ENCODE assay signal across 8 cellular contexts in genomic region chr2:102449370-102449974, GRCh38. TPM values are rescaled to one million over a fixed set of nuclear protein-coding genes. Genes with fewer than 3 reads are reported as not detected.
DNase-seq lines count a peak whose midpoint lies in the region; ATAC-seq and TF ChIP-seq lines count a peak whose summit lies in the region.

No MANE protein-coding gene starts in this region.

- peaks cover 0 to 6% of the 10 kb centered on the region in 2 donors for H3K36me3 Mint-ChIP-seq in CD4-positive, alpha-beta memory T cell
- H3K36me3 Mint-ChIP-seq in T-cell, result no peaks in the 10 kb centered on the region

- H3K9ac ChIP-seq in adipocyte (ENCODE audit: low read length), result no peak overlapping the region

- H3K27ac ChIP-seq in CD4-positive, alpha-beta memory T cell (ENCODE audit: low read depth, low read length), result no peak overlapping the region

- H3K9me3 ChIP-seq in CD4-positive, alpha-beta memory T cell (ENCODE audit: control insufficient read depth in 1 of 2, low read length in 2 of 2), result no peaks in the 10 kb centered on the region
- H3K9me3 ChIP-seq in adipocyte (ENCODE audit: control insufficient read depth, low read length), result no peaks in the 10 kb centered on the region

- no peaks in the 10 kb centered on the region for H3K36me3 ChIP-seq in CD4-positive, alpha-beta memory T cell (ENCODE audit: insufficient read depth, low read length)
- no peaks in the 10 kb centered on the region for H3K36me3 ChIP-seq in adipocyte (ENCODE audit: control insufficient read depth, insufficient read depth, low read length, severe bottlenecking)

- intact Hi-C loops in CD4-positive, alpha-beta memory T cell (cut with micrococcal nuclease), result loop anchor here (1.0 to 5.0 kb wide), 5 partner anchors 91 to 1032 kb away; no protein-coding TSS in a partner anchor

- no peak overlapping the region for H3K4me3 ChIP-seq in CD4-positive, alpha-beta memory T cell (ENCODE audit: low read length in 2 of 2)
- H3K4me3 ChIP-seq in adipocyte (ENCODE audit: low read length), result no peak overlapping the region

- H3K27me3 ChIP-seq in CD4-positive, alpha-beta memory T cell (ENCODE audit: insufficient read depth, low read length), result no peaks in the 10 kb centered on the region
- H3K27me3 ChIP-seq in adipocyte (replicated peaks; ENCODE audit: control insufficient read depth, insufficient read depth, low read length), result peaks cover 26% of the 10 kb centered on the region

- no peak overlapping the region for H3K27ac Mint-ChIP-seq in CD4-positive, alpha-beta memory T cell
- H3K27ac Mint-ChIP-seq in T-cell, result no peak overlapping the region

- POLR2A ChIA-PET in CD4-positive, alpha-beta memory T cell (lab: Charles Lee; ENCODE audit: partially characterized antibody), result no interaction called here
- POLR2A ChIA-PET in HEK293T (lab: Yijun Ruan, JAX) (no interaction called here), T-cell (lab: Charles Lee) (no interaction called here)

- H3K4me1 ChIP-seq in CD4-positive, alpha-beta memory T cell (ENCODE audit: insufficient read depth, low read length), result no peaks in the 10 kb centered on the region
- no peaks in the 10 kb centered on the region for H3K4me1 ChIP-seq in adipocyte (ENCODE audit: control insufficient read depth, insufficient read depth, low read length)

- ATAC-seq in T-cell (replicated peaks in 1 of 4) (no peak), GM21367 (IDR thresholded peaks at IDR 0.05; ENCODE audit: unreplicated experiment) (no peak)

- no peaks in the 10 kb centered on the region for H3K9me3 Mint-ChIP-seq in CD4-positive, alpha-beta memory T cell
- H3K9me3 Mint-ChIP-seq in T-cell, result no peaks in the 10 kb centered on the region

- CTCF ChIA-PET in CD4-positive, alpha-beta memory T cell (lab: Charles Lee; ENCODE audit: partially characterized antibody), result interaction anchor here (0.7 to 9.3 kb wide), 14 partner anchors 8 to 442 kb away, joined by 3 to 54 read pairs (median 4); no protein-coding TSS in a partner anchor
- CTCF ChIA-PET in HEK293T (lab: Yijun Ruan, JAX), result interaction anchor here (0.7 to 0.8 kb wide), 2 partner anchors 113 to 443 kb away, joined by 3 to 4 read pairs; no protein-coding TSS in a partner anchor
- CTCF ChIA-PET in T-cell (lab: Charles Lee), result interaction anchor here (0.5 to 1.3 kb wide), 4 partner anchors 17 to 443 kb away, joined by 3 read pairs; no protein-coding TSS in a partner anchor

- H3K4me1 Mint-ChIP-seq in CD4-positive, alpha-beta memory T cell, result peaks cover 0 to 2% (median 0%) of the 10 kb centered on the region in 4 donors
- peaks cover 5 to 7% (median 5%) of the 10 kb centered on the region in 3 donors for H3K4me1 Mint-ChIP-seq in T-cell

- no peaks in the 10 kb centered on the region for H3K27me3 Mint-ChIP-seq in CD4-positive, alpha-beta memory T cell
- H3K27me3 Mint-ChIP-seq in T-cell, result no peaks in the 10 kb centered on the region

- no peak overlapping the region for H3K4me3 Mint-ChIP-seq in CD4-positive, alpha-beta memory T cell
- H3K4me3 Mint-ChIP-seq in T-cell, result no peak overlapping the region

- DNase-seq in CD4-positive, alpha-beta memory T cell, result peak; percentile 44 to 63 (median 49)
- DNase-seq in HEK293T (ENCODE audit: extremely low spot score) (peak; percentile 26), T-cell (peak; percentile 10 to 69 (median 54)), adipocyte (ENCODE audit: low read depth) (peak; percentile 77), iPS-NIHi7 (ENCODE audit: extremely low spot score) (peak; percentile 38), DMS79 treated with DMSO at 0.1 percent for 48 hours (lab: John Stamatoyannopoulos, UW) (no peak)
- peak; percentile 74 for DNase-seq in stimulated activated CD4-positive, alpha-beta T cell treated with anti-CD3 and anti-CD28 coated beads, Interleukin-4, amount 100 ng/mL, for 1 hour

TF ChIP-seq in HEK293T, 16 proteins besides CTCF, POLR2A, EP300 and RAD21:
- TF ChIP-seq SP1 (IDR thresholded peaks at IDR 0.05), result no peak
- no peak for TF ChIP-seq CTBP1 (IDR thresholded peaks at IDR 0.05; ENCODE audit: borderline replicate concordance)
- TF ChIP-seq HDGF (IDR thresholded peaks at IDR 0.05; ENCODE audit: borderline replicate concordance), result no peak
- no peak for TF ChIP-seq ZNF384 (IDR thresholded peaks at IDR 0.05)
- no peak for TF ChIP-seq FOXK2 (IDR thresholded peaks at IDR 0.05)
- TF ChIP-seq PKNOX1 (IDR thresholded peaks at IDR 0.05), result no peak
- TF ChIP-seq FOXA1 (IDR thresholded peaks at IDR 0.05), result no peak
- no peak for TF ChIP-seq FOXM1 (IDR thresholded peaks at IDR 0.05; ENCODE audit: borderline replicate concordance)
- no peak for TF ChIP-seq NFRKB (IDR thresholded peaks at IDR 0.05)

RNA-seq across cellular contexts. Expression of gene SLC9A4, which starts 23.6 kb away (rescaled TPM):
- under 1 TPM in 1 of 2 experiments, not detected in 1; 0.08 TPM for total RNA-seq in CD4-positive, alpha-beta memory T cell
- polyA plus RNA-seq in CD4-positive, alpha-beta memory T cell, result not detected
- under 1 TPM in 2 of 5 donors, not detected in 3; 0.09 to 0.13 TPM for total RNA-seq in T-cell

RNA-seq across cellular contexts. Expression of gene IL18RAP, which starts 26.5 kb away (rescaled TPM):
- total RNA-seq in CD4-positive, alpha-beta memory T cell, result 1 to 10 TPM; 4.2 to 6.5 TPM
- polyA plus RNA-seq in CD4-positive, alpha-beta memory T cell, result 1 to 10 TPM in 1 of 2 donors, under 1 TPM in 1; 0.33 to 5.1 TPM
- total RNA-seq in T-cell, result 1 to 10 TPM; 2.5 to 9.9 (median 6.4) TPM
